In genomic region chr1:51346086-51346942, GRCh38 we compare ENCODE assay signal across 18 cellular contexts. TPM values are rescaled to one million over a fixed set of nuclear protein-coding genes. Genes with fewer than 3 reads are reported as not detected.
"Had no signal": no experiment of that assay in that cellular context is flagged by ENCODE, and none has a peak within 500 bp of the region (broad histone marks: within the 10 kb centered on the region; RNA-seq: fewer than 3 reads in every experiment).

No MANE protein-coding gene starts in this region.

- H3K4me1 ChIP-seq: pancreas, testis had no signal

- FAIRE-seq: colon, pancreas had no signal

- H3K4me2 ChIP-seq: hepatocyte had no signal

- H3K9me3 ChIP-seq: pancreas, sigmoid colon, testis had no signal

- H3K27ac ChIP-seq: cardiac muscle cell, dorsolateral prefrontal cortex, hepatocyte, pancreas, sigmoid colon, testis had no signal

- H3K36me3 Mint-ChIP-seq: activated naive CD8-positive, alpha-beta T cell treated with anti-CD3 and anti-CD28 coated beads for 36 hours; naive thymus-derived CD8-positive, alpha-beta T cell; stimulated activated effector memory CD8-positive, alpha-beta T cell treated with anti-CD3 and anti-CD28 coated beads, Interleukin-12 subunit alpha, Interleukin-12 subunit beta, amount 100 ng/mL, for 72 hours had no signal

- H3K27me3 ChIP-seq: pancreas, testis had no signal

- DNase-seq: activated CD4-positive, alpha-beta T cell treated with anti-CD3 and anti-CD28 coated beads, Interleukin-2, amount 10 ng/mL, durations not matched to agents 7 days and 5 days; activated CD8-positive, alpha-beta T cell treated with anti-CD3 and anti-CD28 coated beads, Interleukin-2, amount 10 ng/mL, durations not matched to agents 7 days and 5 days; activated naive CD4-positive, alpha-beta T cell; activated naive CD8-positive, alpha-beta T cell treated with anti-CD3 and anti-CD28 coated beads for 36 hours; amniotic stem cell; dorsolateral prefrontal cortex; mesenchymal stem cell; naive thymus-derived CD8-positive, alpha-beta T cell; sigmoid colon; stimulated activated CD4-positive, alpha-beta T cell treated with anti-CD3 and anti-CD28 coated beads, Interleukin-4, amount 100 ng/mL, for 24 hours; T-helper 9 cell; testis had no signal

- H3K4me3 Mint-ChIP-seq: activated CD4-positive, alpha-beta T cell treated with anti-CD3 and anti-CD28 coated beads, Interleukin-2, amount 10 ng/mL, durations not matched to agents 7 days and 5 days; activated CD8-positive, alpha-beta T cell treated with anti-CD3 and anti-CD28 coated beads, Interleukin-2, amount 10 ng/mL, durations not matched to agents 7 days and 5 days; activated naive CD8-positive, alpha-beta T cell treated with anti-CD3 and anti-CD28 coated beads for 36 hours; stimulated activated effector memory CD8-positive, alpha-beta T cell treated with anti-CD3 and anti-CD28 coated beads, Interleukin-12 subunit alpha, Interleukin-12 subunit beta, amount 100 ng/mL, for 72 hours had no signal

- H3K4me3 ChIP-seq: cardiac muscle cell, dorsolateral prefrontal cortex, hepatocyte, pancreas, sigmoid colon, testis had no signal

- H3K4me1 Mint-ChIP-seq: activated CD4-positive, alpha-beta T cell treated with anti-CD3 and anti-CD28 coated beads, Interleukin-2, amount 10 ng/mL, durations not matched to agents 7 days and 5 days had no signal

- H2AFZ ChIP-seq: hepatocyte had no signal

- ATAC-seq: activated CD4-positive, CD25-positive, alpha-beta regulatory T cell treated with anti-CD3 and anti-CD28 coated beads, Interleukin-2, amount 50 U/mL, for 24 hours; activated CD8-positive, alpha-beta T cell treated with anti-CD3 and anti-CD28 coated beads, Interleukin-2, amount 10 ng/mL, durations not matched to agents 7 days and 5 days; naive thymus-derived CD8-positive, alpha-beta T cell; stimulated activated effector memory CD8-positive, alpha-beta T cell treated with anti-CD3 and anti-CD28 coated beads, Interleukin-12 subunit alpha, Interleukin-12 subunit beta, amount 100 ng/mL, for 72 hours had no signal

- H3K79me2 ChIP-seq: hepatocyte had no signal

- H3K36me3 ChIP-seq: cardiac muscle cell, pancreas, sigmoid colon had no signal

- H3K9me3 Mint-ChIP-seq: activated CD4-positive, alpha-beta T cell treated with anti-CD3 and anti-CD28 coated beads, Interleukin-2, amount 10 ng/mL, durations not matched to agents 7 days and 5 days; activated naive CD8-positive, alpha-beta T cell treated with anti-CD3 and anti-CD28 coated beads for 36 hours; naive thymus-derived CD8-positive, alpha-beta T cell; stimulated activated effector memory CD8-positive, alpha-beta T cell treated with anti-CD3 and anti-CD28 coated beads, Interleukin-12 subunit alpha, Interleukin-12 subunit beta, amount 100 ng/mL, for 72 hours had no signal

- H3K27ac Mint-ChIP-seq: activated CD4-positive, alpha-beta T cell treated with anti-CD3 and anti-CD28 coated beads, Interleukin-2, amount 10 ng/mL, durations not matched to agents 7 days and 5 days; activated CD8-positive, alpha-beta T cell treated with anti-CD3 and anti-CD28 coated beads, Interleukin-2, amount 10 ng/mL, durations not matched to agents 7 days and 5 days; activated naive CD8-positive, alpha-beta T cell treated with anti-CD3 and anti-CD28 coated beads for 36 hours; naive thymus-derived CD8-positive, alpha-beta T cell; stimulated activated effector memory CD8-positive, alpha-beta T cell treated with anti-CD3 and anti-CD28 coated beads, Interleukin-12 subunit alpha, Interleukin-12 subunit beta, amount 100 ng/mL, for 72 hours had no signal

RNA-seq across cellular contexts. Expression of gene TTC39A, which starts 16.0 kb away (rescaled TPM):
- total RNA-seq: activated CD4-positive, alpha-beta T cell treated with anti-CD3 and anti-CD28 coated beads, Interleukin-2, amount 10 ng/mL, durations not matched to agents 7 days and 5 days; activated CD8-positive, alpha-beta T cell treated with anti-CD3 and anti-CD28 coated beads, Interleukin-2, amount 10 ng/mL, durations not matched to agents 7 days and 5 days; activated naive CD8-positive, alpha-beta T cell treated with anti-CD3 and anti-CD28 coated beads for 36 hours; naive thymus-derived CD8-positive, alpha-beta T cell had no signal
